Comparison of ENCODE assay signal across 11 cellular contexts in genomic region chr10:373516-374309, GRCh38.
DNase-seq lines count a peak whose midpoint lies in the region; ATAC-seq and TF ChIP-seq lines count a peak whose summit lies in the region.
"Had no signal": no experiment of that assay in that cellular context is flagged by ENCODE, and none has a peak within 500 bp of the region (broad histone marks: within the 10 kb centered on the region; RNA-seq: fewer than 3 reads in every experiment).

No MANE protein-coding gene starts in this region.

- no peak for TF ChIP-seq CTCF in OCI-LY1 (IDR thresholded peaks at IDR 0.05; ENCODE audit: low read length)
- TF ChIP-seq CTCF in fibroblast of mammary gland (conservative IDR thresholded peaks at IDR 0.05; ENCODE audit: control insufficient read depth, insufficient read depth, low read depth, low read length), result no peak
- TF ChIP-seq CTCF in retinal pigment epithelial cell (conservative IDR thresholded peaks at IDR 0.05; ENCODE audit: low read depth, low read length), result no peak

- no peaks in the 10 kb centered on the region for H4K20me1 ChIP-seq in OCI-LY1 (ENCODE audit: insufficient read depth, low read length)

- H3K9ac ChIP-seq in OCI-LY1 (ENCODE audit: low read length), result no peak overlapping the region

- DNase-seq in GM04503 (ENCODE audit: low read depth), result peak; percentile 35
- peak; percentile 43 for DNase-seq in fibroblast of mammary gland (ENCODE audit: low read depth)
- peak; percentile 92 for DNase-seq in retinal pigment epithelial cell (ENCODE audit: low read depth)
- no peak for DNase-seq in cerebellar cortex (ENCODE audit: low spot score)
- no peak for DNase-seq in NCI-H524 treated with DMSO at 0.1 percent for 48 hours (lab: John Stamatoyannopoulos, UW)
- DNase-seq: activated CD4-positive, alpha-beta memory T cell treated with anti-CD3 and anti-CD28 coated beads for 36 hours; effector memory CD8-positive, alpha-beta T cell had no signal

- no peak for TF ChIP-seq POLR2A in GM18505 (IDR thresholded peaks at IDR 0.05; ENCODE audit: borderline replicate concordance, extremely low read depth, insufficient read depth, insufficient read length)

- no peak overlapping the region for H2AFZ ChIP-seq in OCI-LY1 (ENCODE audit: low read length)

- no peaks in the 10 kb centered on the region for H3K9me2 ChIP-seq in OCI-LY1 (ENCODE audit: low read depth, low read length)

- no peaks in the 10 kb centered on the region for H3K79me2 ChIP-seq in OCI-LY1 (ENCODE audit: insufficient read depth, low read length)

- no peaks in the 10 kb centered on the region for H3K9me3 ChIP-seq in OCI-LY1 (ENCODE audit: low read length)
- H3K9me3 ChIP-seq: ovary had no signal

- ATAC-seq in GM18505 (IDR thresholded peaks at IDR 0.05; ENCODE audit: unreplicated experiment) (no peak), GM21723 (IDR thresholded peaks at IDR 0.05; ENCODE audit: unreplicated experiment) (no peak)
- ATAC-seq: effector memory CD8-positive, alpha-beta T cell had no signal

- peak overlapping the region; percentile 98 for H3K27ac ChIP-seq in OCI-LY1 (ENCODE audit: low read depth, low read length, poor library complexity, severe bottlenecking)
- H3K27ac ChIP-seq: ovary had no signal

- H3K4me1 ChIP-seq in OCI-LY1 (ENCODE audit: insufficient read depth, low read length, severe bottlenecking), result peaks cover 63% of the 10 kb centered on the region

- H3K4me3 ChIP-seq in OCI-LY1 (ENCODE audit: low read depth, low read length, poor library complexity, severe bottlenecking), result no peak overlapping the region
- H3K4me3 ChIP-seq in fibroblast of mammary gland (ENCODE audit: control insufficient read depth, low read depth, low read length), result no peak overlapping the region
- H3K4me3 ChIP-seq in retinal pigment epithelial cell (ENCODE audit: low read length), result no peak overlapping the region
- H3K4me3 ChIP-seq: ovary had no signal

- H3F3A ChIP-seq in OCI-LY1 (ENCODE audit: insufficient read depth, low read length), result no peaks in the 10 kb centered on the region

- H3K27me3 ChIP-seq in OCI-LY1 (ENCODE audit: insufficient read depth, low read length), result no peaks in the 10 kb centered on the region
- H3K27me3 ChIP-seq: ovary had no signal

- peaks cover 94% of the 10 kb centered on the region for H3K36me3 ChIP-seq in OCI-LY1 (ENCODE audit: insufficient read depth, low read length)
- H3K36me3 ChIP-seq: ovary had no signal

- H3K4me2 ChIP-seq in OCI-LY1 (ENCODE audit: low read length), result no peak overlapping the region

Comparison
In these comparisons a context has a peak if more than half of its experiments do, and no peak if none do; other contexts are left out.
1. DNase-seq: peak in GM04503 (single experiment), fibroblast of mammary gland (single experiment) and retinal pigment epithelial cell (single experiment); none in cerebellar cortex (single experiment) and NCI-H524 treated with DMSO at 0.1 percent for 48 hours (single experiment).